In genomic region chr12:43758247-43758727, GRCh38 we compare ENCODE assay signal across 8 cellular contexts. TPM values are rescaled to one million over a fixed set of nuclear protein-coding genes. Genes with fewer than 3 reads are reported as not detected.
A peak's percentile ranks its signal among the peaks of the same experiment; 100 is the strongest.
DNase-seq lines count a peak whose midpoint lies in the region; ATAC-seq and TF ChIP-seq lines count a peak whose summit lies in the region.

No MANE protein-coding gene starts in this region.

- intact Hi-C loops in adrenal gland (cut with DNase I): no loop called here

- in situ Hi-C loops in KBM-7 (cut with MboI; ENCODE audit: low pct_unique_long_range_greater_than_20kb, low sequenced_read_pairs): no loop called here

- no peak for TF ChIP-seq CTCF in NB4 (IDR thresholded peaks at IDR 0.05; ENCODE audit: low read depth, low read length)
- no peak for TF ChIP-seq CTCF in adrenal gland (IDR thresholded peaks at IDR 0.05)
- TF ChIP-seq CTCF in retinal pigment epithelial cell (conservative IDR thresholded peaks at IDR 0.05; ENCODE audit: low read depth, low read length): no peak

- peaks cover 0 to 36% of the 10 kb centered on the region in 2 donors for H3K4me1 ChIP-seq in adrenal gland (replicated peaks in 1 of 2)

- ATAC-seq in GM21529 (IDR thresholded peaks at IDR 0.05; ENCODE audit: unreplicated experiment): peak; percentile 10

- WGBS in adrenal gland, 4 donors: 1 to 4% (median 2%) methylated on average over 17 to 18 of the region's 18 CpGs

- no peak for TF ChIP-seq POLR2A in NB4 (IDR thresholded peaks at IDR 0.05; ENCODE audit: extremely low read depth, insufficient read length)
- no peak for TF ChIP-seq POLR2A in adrenal gland (IDR thresholded peaks at IDR 0.05)

- H3K4me3 ChIP-seq in NB4 (ENCODE audit: low read depth, low read length) (peak overlapping the region; percentile 91), adrenal gland (peak overlapping the region in 2 of 4 donors; percentile 61 to 85), retinal pigment epithelial cell (ENCODE audit: low read length) (peak overlapping the region; percentile 84)

- H3K27me3 ChIP-seq in adrenal gland: no peaks in the 10 kb centered on the region

- H3K36me3 ChIP-seq in adrenal gland (replicated peaks in 1 of 2): no peaks in the 10 kb centered on the region

- no peaks in the 10 kb centered on the region for H3K9me3 ChIP-seq in adrenal gland (replicated peaks in 1 of 3)

- DNase-seq in CMK (ENCODE audit: low read depth) (peak; percentile 8), NB4 (ENCODE audit: low read depth) (peak; percentile 52), adrenal gland (peak in 4 of 7 donors; percentile 27 to 63 (median 44)), hepatic stellate cell (ENCODE audit: low spot score) (peak; percentile 48), retinal pigment epithelial cell (ENCODE audit: low read depth) (peak; percentile 11), KBM-7 (no peak), NCI-H345 (lab: John Stamatoyannopoulos, UW) (no peak)

- H3K27ac ChIP-seq in adrenal gland: peak overlapping the region in 3 of 5 donors; percentile 65 to 88 (median 78)

RNA-seq across cellular contexts. Expression of gene PUS7L, which starts 0.3 kb away (rescaled TPM):
- 10 to 100 TPM in 6 of 8 donors, 1 to 10 TPM in 2; 5.1 to 24.4 (median 15.1) TPM for total RNA-seq in adrenal gland
- polyA plus RNA-seq in adrenal gland: 10 to 100 TPM in 1 of 3 donors, 1 to 10 TPM in 1, under 1 TPM in 1; 0.84 to 15.5 (median 1.9) TPM

RNA-seq across cellular contexts. Expression of gene IRAK4, which starts 0.5 kb away (rescaled TPM):
- 10 to 100 TPM; 11.6 to 25.6 (median 15.0) TPM for total RNA-seq in adrenal gland
- 10 to 100 TPM; 10.6 to 11.4 (median 10.8) TPM for polyA plus RNA-seq in adrenal gland

RNA-seq across cellular contexts. Expression of gene TWF1, which starts 47.8 kb away (rescaled TPM):
- 100 to 1,000 TPM in 3 of 8 donors, 10 to 100 TPM in 5; 54.6 to 116 (median 83.8) TPM for total RNA-seq in adrenal gland
- 100 to 1,000 TPM in 1 of 3 donors, 10 to 100 TPM in 2; 38.0 to 105 (median 44.5) TPM for polyA plus RNA-seq in adrenal gland

Comparison
In these comparisons a context has a peak if more than half of its experiments do, and no peak if none do; other contexts are left out.
1. DNase-seq: peak in CMK (single experiment), NB4 (single experiment), adrenal gland (4 of 7), hepatic stellate cell (single experiment) and retinal pigment epithelial cell (single experiment); none in KBM-7 (single experiment) and NCI-H345 (single experiment).